ENCODE assay signal across 13 cellular contexts in the genomic region with DNA sequence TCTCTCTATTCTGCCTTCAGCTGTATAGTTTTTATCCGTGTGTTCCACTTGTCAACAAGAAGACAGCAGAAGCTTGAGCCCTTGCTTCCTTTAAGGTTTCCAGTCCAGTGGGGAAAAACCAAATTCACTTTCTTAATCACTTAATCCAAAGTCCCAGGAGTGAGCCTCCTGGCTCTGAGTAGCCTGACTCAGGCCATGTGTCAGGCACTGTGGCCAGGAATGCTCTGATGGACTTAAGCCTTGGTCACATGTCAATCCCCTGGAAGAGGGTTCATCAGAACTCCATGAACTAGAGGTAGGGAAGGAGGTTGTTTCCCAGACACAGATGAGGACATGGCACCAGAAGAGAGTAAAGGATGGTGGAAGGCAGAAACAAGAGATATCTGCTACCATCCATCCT.
"Had no signal": no experiment of that assay in that cellular context is flagged by ENCODE, and none has a peak within 500 bp of the region (broad histone marks: within the 10 kb centered on the region; RNA-seq: fewer than 3 reads in every experiment).

No MANE protein-coding gene starts in this region.

- H3K9me3 ChIP-seq: breast epithelium had no signal

- ATAC-seq: esophagus mucosa, SK-N-SH treated with all-trans-retinoic acid at 6 μM for 48 hours had no signal

- H3K27me3 Mint-ChIP-seq: activated naive CD8-positive, alpha-beta T cell treated with anti-CD3 and anti-CD28 coated beads, Interleukin-2, amount 10 ng/mL, durations not matched to agents 7 days and 5 days; activated T-cell treated with anti-CD3 and anti-CD28 coated beads, Interleukin-2, amount 50 U/mL, for 24 hours had no signal

- H3K9me3 Mint-ChIP-seq: activated naive CD8-positive, alpha-beta T cell treated with anti-CD3 and anti-CD28 coated beads, Interleukin-2, amount 10 ng/mL, durations not matched to agents 7 days and 5 days; activated T-cell treated with anti-CD3 and anti-CD28 coated beads, Interleukin-2, amount 50 U/mL, for 24 hours; nephron progenitor cell; stimulated activated naive B cell treated with anti-CD40 and anti-IgM and Interleukin-4, amounts not matched to agents 10 μg/mL and 1 μg/mL and 100 μg/mL, for 72 hours; type B pancreatic cell had no signal

- H3K27ac Mint-ChIP-seq: activated naive CD8-positive, alpha-beta T cell treated with anti-CD3 and anti-CD28 coated beads, Interleukin-2, amount 10 ng/mL, durations not matched to agents 7 days and 5 days; activated T-cell treated with anti-CD3 and anti-CD28 coated beads, Interleukin-2, amount 50 U/mL, for 24 hours; nephron progenitor cell; stimulated activated naive B cell treated with anti-CD40 and anti-IgM and Interleukin-4, amounts not matched to agents 10 μg/mL and 1 μg/mL and 100 μg/mL, for 72 hours; type B pancreatic cell had no signal

- H3K36me3 Mint-ChIP-seq: stimulated activated naive B cell treated with anti-CD40 and anti-IgM and Interleukin-4, amounts not matched to agents 10 μg/mL and 1 μg/mL and 100 μg/mL, for 72 hours; type B pancreatic cell had no signal

- H3K27me3 ChIP-seq: breast epithelium had no signal

- H3K4me3 Mint-ChIP-seq: activated naive CD8-positive, alpha-beta T cell treated with anti-CD3 and anti-CD28 coated beads, Interleukin-2, amount 10 ng/mL, durations not matched to agents 7 days and 5 days; activated T-cell treated with anti-CD3 and anti-CD28 coated beads, Interleukin-2, amount 50 U/mL, for 24 hours; nephron progenitor cell; stimulated activated naive B cell treated with anti-CD40 and anti-IgM and Interleukin-4, amounts not matched to agents 10 μg/mL and 1 μg/mL and 100 μg/mL, for 72 hours; type B pancreatic cell had no signal

- H3K36me3 ChIP-seq: breast epithelium had no signal

- DNase-seq: activated CD4-positive, alpha-beta T cell treated with anti-CD3 and anti-CD28 coated beads, Interleukin-2, amount 50 U/mL, for 4 hours; activated CD4-positive, CD25-positive, alpha-beta regulatory T cell; activated gamma-delta T cell; activated naive CD8-positive, alpha-beta T cell treated with anti-CD3 and anti-CD28 coated beads, Interleukin-2, amount 10 ng/mL, durations not matched to agents 7 days and 5 days; activated T-cell treated with anti-CD3 and anti-CD28 coated beads, Interleukin-2, amount 50 U/mL, for 24 hours; foreskin fibroblast; nephron progenitor cell; stimulated activated CD4-positive, alpha-beta T cell treated with anti-CD3 and anti-CD28 coated beads, Interleukin-1b, Interleukin-23, amount 100 ng/mL, for 48 hours; stimulated activated naive B cell treated with anti-CD40 and anti-IgM and Interleukin-4, amounts not matched to agents 10 μg/mL and 1 μg/mL and 100 μg/mL, for 72 hours had no signal

- H3K4me3 ChIP-seq: breast epithelium had no signal
